ENCODE assay signal across 7 cellular contexts in genomic region chr14:103528512-103529382, GRCh38. TPM values are rescaled to one million over a fixed set of nuclear protein-coding genes. Genes with fewer than 3 reads are reported as not detected.
DNase-seq lines count a peak whose midpoint lies in the region; ATAC-seq and TF ChIP-seq lines count a peak whose summit lies in the region.

Gene TRMT61A (plus strand): TSS chr14:103529196. CDS start chr14:103529979, 783 bp downstream.

- H3K36me3 ChIP-seq in lower lobe of right lung = no peaks in the 10 kb centered on the region

- peak within 1 kb of the TSS; percentile 92 for H3K27ac ChIP-seq in lower lobe of right lung

- H3K9me3 Mint-ChIP-seq in activated CD8-positive, alpha-beta T cell treated with anti-CD3 and anti-CD28 coated beads, Interleukin-2, amount 10 ng/mL, durations not matched to agents 7 days and 5 days (ENCODE audit: insufficient read depth) = no peaks in the 10 kb centered on the region

- peak within 1 kb of the TSS; percentile 97 for H3K27ac Mint-ChIP-seq in activated CD8-positive, alpha-beta T cell treated with anti-CD3 and anti-CD28 coated beads, Interleukin-2, amount 10 ng/mL, durations not matched to agents 7 days and 5 days

- ATAC-seq in HG03520 (IDR thresholded peaks at IDR 0.05; ENCODE audit: unreplicated experiment) = peak; percentile 44
- ATAC-seq in activated CD8-positive, alpha-beta T cell treated with anti-CD3 and anti-CD28 coated beads, Interleukin-2, amount 10 ng/mL, durations not matched to agents 7 days and 5 days = peak; percentile 89
- peak; percentile 93 to 94 for ATAC-seq in lower lobe of right lung

- peaks cover 56% of the 10 kb centered on the region for H3K4me1 ChIP-seq in lower lobe of right lung

- H3K9me3 ChIP-seq in lower lobe of right lung = no peaks in the 10 kb centered on the region

- H3K4me3 ChIP-seq in lower lobe of right lung = peak within 1 kb of the TSS; percentile 98

- peak within 1 kb of the TSS; percentile 95 for H3K4me3 Mint-ChIP-seq in activated CD8-positive, alpha-beta T cell treated with anti-CD3 and anti-CD28 coated beads, Interleukin-2, amount 10 ng/mL, durations not matched to agents 7 days and 5 days

- TF ChIP-seq POLR2A in GM15510 (IDR thresholded peaks at IDR 0.05; ENCODE audit: borderline replicate concordance, extremely low read depth, insufficient read length) = peak; percentile 75

- H3K27me3 Mint-ChIP-seq in activated CD8-positive, alpha-beta T cell treated with anti-CD3 and anti-CD28 coated beads, Interleukin-2, amount 10 ng/mL, durations not matched to agents 7 days and 5 days (ENCODE audit: low read depth) = peaks cover 4% of the 10 kb centered on the region

- peaks cover 46% of the 10 kb centered on the region for H3K4me1 Mint-ChIP-seq in activated CD8-positive, alpha-beta T cell treated with anti-CD3 and anti-CD28 coated beads, Interleukin-2, amount 10 ng/mL, durations not matched to agents 7 days and 5 days (ENCODE audit: low read depth)

- intact Hi-C loops in lower lobe of right lung (cut with DNase I) = no loop called here

- CTCF ChIA-PET in activated CD8-positive, alpha-beta T cell treated with anti-CD3 and anti-CD28 coated beads, Interleukin-2, amount 10 ng/mL, durations not matched to agents 7 days and 5 days (lab: Charles Lee) = interaction anchor here (0.6 to 2.9 kb wide), 3 partner anchors 10 to 29 kb away, joined by 3 to 15 read pairs (median 3); no protein-coding TSS in a partner anchor

- peaks cover 3% of the 10 kb centered on the region for H3K36me3 Mint-ChIP-seq in activated CD8-positive, alpha-beta T cell treated with anti-CD3 and anti-CD28 coated beads, Interleukin-2, amount 10 ng/mL, durations not matched to agents 7 days and 5 days (ENCODE audit: low read depth)

- no peak for TF ChIP-seq CTCF in lower lobe of right lung (IDR thresholded peaks at IDR 0.05)

- H3K27me3 ChIP-seq in lower lobe of right lung (ENCODE audit: low read depth) = no peaks in the 10 kb centered on the region

- DNase-seq in NCI-H748 treated with DMSO at 0.1 percent for 48 hours (lab: John Stamatoyannopoulos, UW) = peak; percentile 91
- peak; percentile 81 for DNase-seq in activated CD8-positive, alpha-beta T cell treated with anti-CD3 and anti-CD28 coated beads, Interleukin-2, amount 10 ng/mL, durations not matched to agents 7 days and 5 days
- peak; percentile 95 for DNase-seq in ecto neural progenitor cell (ENCODE audit: low spot score)
- DNase-seq in lower lobe of right lung = peak; percentile 91
- DNase-seq in stimulated activated CD4-positive, alpha-beta T cell treated with anti-CD3 and anti-CD28 coated beads, TNF-alpha, amount 100 ng/mL, for 1 hour (ENCODE audit: low read depth in 3 of 3, low spot score in 1 of 3) = peak; percentile 46 to 71 (median 66)

- POLR2A ChIA-PET in activated CD8-positive, alpha-beta T cell treated with anti-CD3 and anti-CD28 coated beads, Interleukin-2, amount 10 ng/mL, durations not matched to agents 7 days and 5 days (lab: Charles Lee) = interaction anchor here (0.6 to 4.1 kb wide), 5 partner anchors 16 to 100 kb away, joined by 3 to 16 read pairs (median 4); partner anchors contain the start of genes BAG5, COA8 and KLC1

RNA-seq across cellular contexts. Expression of gene TRMT61A, which starts in this region (rescaled TPM):
- 1 to 10 TPM; 8.5 to 8.8 TPM for total RNA-seq in activated CD8-positive, alpha-beta T cell treated with anti-CD3 and anti-CD28 coated beads, Interleukin-2, amount 10 ng/mL, durations not matched to agents 7 days and 5 days
- total RNA-seq in lower lobe of right lung = 11.0 TPM

Comparison
In these comparisons a context has a peak if more than half of its experiments do, and no peak if none do; other contexts are left out.
1. Peak in every context shown above with its lines: DNase-seq, ATAC-seq, H3K4me3 ChIP-seq and H3K27ac ChIP-seq.